Comparison of ENCODE assay signal across 19 cellular contexts in genomic region chr2:8028981-8029380, GRCh38.
DNase-seq lines count a peak whose midpoint lies in the region; ATAC-seq lines count a peak whose summit lies in the region.
"Had no signal": no experiment of that assay in that cellular context is flagged by ENCODE, and none has a peak within 500 bp of the region (broad histone marks: within the 10 kb centered on the region; RNA-seq: fewer than 3 reads in every experiment).

No MANE protein-coding gene starts in this region.

- intact Hi-C loops in activated CD4-positive, alpha-beta T cell treated with anti-CD3 and anti-CD28 coated beads, Interleukin-2, amount 10 ng/mL, durations not matched to agents 24 days and 14 days (cut with micrococcal nuclease), result no loop called here

- no peaks in the 10 kb centered on the region for H3K9me3 Mint-ChIP-seq in activated CD8-positive, alpha-beta memory T cell treated with anti-CD3 and anti-CD28 coated beads, Interleukin-2, amount 10 ng/mL, durations not matched to agents 7 days and 5 days (ENCODE audit: low read depth)
- H3K9me3 Mint-ChIP-seq in stimulated activated effector memory CD8-positive, alpha-beta T cell treated with anti-CD3 and anti-CD28 coated beads, Interleukin-12 subunit alpha, Interleukin-12 subunit beta, amount 100 ng/mL, for 72 hours, result no peaks in the 10 kb centered on the region
- no peaks in the 10 kb centered on the region for H3K9me3 Mint-ChIP-seq in activated CD4-positive, alpha-beta T cell treated with anti-CD3 and anti-CD28 coated beads, Interleukin-2, amount 10 ng/mL, durations not matched to agents 24 days and 14 days

- no peak overlapping the region for H3K27ac Mint-ChIP-seq in activated CD8-positive, alpha-beta memory T cell treated with anti-CD3 and anti-CD28 coated beads, Interleukin-2, amount 10 ng/mL, durations not matched to agents 7 days and 5 days
- peak overlapping the region; percentile 4 for H3K27ac Mint-ChIP-seq in stimulated activated effector memory CD8-positive, alpha-beta T cell treated with anti-CD3 and anti-CD28 coated beads, Interleukin-12 subunit alpha, Interleukin-12 subunit beta, amount 100 ng/mL, for 72 hours
- no peak overlapping the region for H3K27ac Mint-ChIP-seq in activated CD4-positive, alpha-beta T cell treated with anti-CD3 and anti-CD28 coated beads, Interleukin-2, amount 10 ng/mL, durations not matched to agents 24 days and 14 days
- H3K27ac Mint-ChIP-seq: GM23338 had no signal

- peaks cover 2% of the 10 kb centered on the region for H3K36me3 Mint-ChIP-seq in activated CD8-positive, alpha-beta memory T cell treated with anti-CD3 and anti-CD28 coated beads, Interleukin-2, amount 10 ng/mL, durations not matched to agents 7 days and 5 days
- H3K36me3 Mint-ChIP-seq in stimulated activated effector memory CD8-positive, alpha-beta T cell treated with anti-CD3 and anti-CD28 coated beads, Interleukin-12 subunit alpha, Interleukin-12 subunit beta, amount 100 ng/mL, for 72 hours, result no peaks in the 10 kb centered on the region
- no peaks in the 10 kb centered on the region for H3K36me3 Mint-ChIP-seq in activated CD4-positive, alpha-beta T cell treated with anti-CD3 and anti-CD28 coated beads, Interleukin-2, amount 10 ng/mL, durations not matched to agents 24 days and 14 days (ENCODE audit: low read depth)

- no peak overlapping the region for H3K4me3 Mint-ChIP-seq in activated CD8-positive, alpha-beta memory T cell treated with anti-CD3 and anti-CD28 coated beads, Interleukin-2, amount 10 ng/mL, durations not matched to agents 7 days and 5 days
- H3K4me3 Mint-ChIP-seq in stimulated activated effector memory CD8-positive, alpha-beta T cell treated with anti-CD3 and anti-CD28 coated beads, Interleukin-12 subunit alpha, Interleukin-12 subunit beta, amount 100 ng/mL, for 72 hours, result no peak overlapping the region
- no peak overlapping the region for H3K4me3 Mint-ChIP-seq in activated CD4-positive, alpha-beta T cell treated with anti-CD3 and anti-CD28 coated beads, Interleukin-2, amount 10 ng/mL, durations not matched to agents 24 days and 14 days
- H3K4me3 Mint-ChIP-seq: GM23338 had no signal

- CTCF ChIA-PET in activated CD8-positive, alpha-beta memory T cell treated with anti-CD3 and anti-CD28 coated beads, Interleukin-2, amount 10 ng/mL, durations not matched to agents 7 days and 5 days (lab: Charles Lee), result no interaction called here

- no peaks in the 10 kb centered on the region for H3K27me3 Mint-ChIP-seq in activated CD8-positive, alpha-beta memory T cell treated with anti-CD3 and anti-CD28 coated beads, Interleukin-2, amount 10 ng/mL, durations not matched to agents 7 days and 5 days
- no peaks in the 10 kb centered on the region for H3K27me3 Mint-ChIP-seq in activated CD4-positive, alpha-beta T cell treated with anti-CD3 and anti-CD28 coated beads, Interleukin-2, amount 10 ng/mL, durations not matched to agents 24 days and 14 days

- H3K4me1 Mint-ChIP-seq in activated CD8-positive, alpha-beta memory T cell treated with anti-CD3 and anti-CD28 coated beads, Interleukin-2, amount 10 ng/mL, durations not matched to agents 7 days and 5 days, result peaks cover 9% of the 10 kb centered on the region
- H3K4me1 Mint-ChIP-seq in stimulated activated effector memory CD8-positive, alpha-beta T cell treated with anti-CD3 and anti-CD28 coated beads, Interleukin-12 subunit alpha, Interleukin-12 subunit beta, amount 100 ng/mL, for 72 hours, result peaks cover 29% of the 10 kb centered on the region
- H3K4me1 Mint-ChIP-seq in activated CD4-positive, alpha-beta T cell treated with anti-CD3 and anti-CD28 coated beads, Interleukin-2, amount 10 ng/mL, durations not matched to agents 24 days and 14 days, result peaks cover 5% of the 10 kb centered on the region
- H3K4me1 Mint-ChIP-seq: GM23338 had no signal

- no peak for ATAC-seq in activated CD8-positive, alpha-beta memory T cell treated with anti-CD3 and anti-CD28 coated beads, Interleukin-2, amount 10 ng/mL, durations not matched to agents 7 days and 5 days
- no peak for ATAC-seq in stimulated activated effector memory CD8-positive, alpha-beta T cell treated with anti-CD3 and anti-CD28 coated beads, Interleukin-12 subunit alpha, Interleukin-12 subunit beta, amount 100 ng/mL, for 72 hours
- ATAC-seq: GM12878, GM23338, K562 had no signal

- peak; percentile 37 for DNase-seq in activated CD8-positive, alpha-beta memory T cell treated with anti-CD3 and anti-CD28 coated beads for 24 hours
- no peak for DNase-seq in activated CD8-positive, alpha-beta memory T cell treated with anti-CD3 and anti-CD28 coated beads, Interleukin-2, amount 10 ng/mL, durations not matched to agents 7 days and 5 days
- DNase-seq in NCI-H2029 treated with DMSO at 0.1 percent for 48 hours (lab: John Stamatoyannopoulos, UW) (peak; percentile 52), NCI-H82 treated with DMSO at 0.1 percent for 48 hours (lab: John Stamatoyannopoulos, UW; ENCODE audit: unreplicated experiment) (peak; percentile 12), NCI-H128 (lab: John Stamatoyannopoulos, UW; ENCODE audit: unreplicated experiment) (no peak)
- DNase-seq in stimulated activated effector memory CD8-positive, alpha-beta T cell treated with anti-CD3 and anti-CD28 coated beads, Interleukin-12 subunit alpha, Interleukin-12 subunit beta, amount 100 ng/mL, for 72 hours (ENCODE audit: low spot score in 2 of 2), result no peak
- no peak for DNase-seq in activated CD4-positive, alpha-beta T cell treated with anti-CD3 and anti-CD28 coated beads, Interleukin-2, amount 10 ng/mL, durations not matched to agents 24 days and 14 days
- DNase-seq: BE2C, DMS79 treated with DMSO at 0.1 percent for 48 hours, MG63, NCI-H1048, NCI-H146, NCI-H2171, NCI-H69, SIG-M5, SK-N-SH had no signal

Comparison
In these comparisons a context has a peak if more than half of its experiments do, and no peak if none do; other contexts are left out.
1. DNase-seq: peak in activated CD8-positive, alpha-beta memory T cell treated with anti-CD3 and anti-CD28 coated beads for 24 hours (single experiment), NCI-H2029 treated with DMSO at 0.1 percent for 48 hours (single experiment) and NCI-H82 treated with DMSO at 0.1 percent for 48 hours (single experiment); none in activated CD8-positive, alpha-beta memory T cell treated with anti-CD3 and anti-CD28 coated beads, Interleukin-2, amount 10 ng/mL, durations not matched to agents 7 days and 5 days (single experiment), stimulated activated effector memory CD8-positive, alpha-beta T cell treated with anti-CD3 and anti-CD28 coated beads, Interleukin-12 subunit alpha, Interleukin-12 subunit beta, amount 100 ng/mL, for 72 hours (0 of 2), NCI-H128 (single experiment) and activated CD4-positive, alpha-beta T cell treated with anti-CD3 and anti-CD28 coated beads, Interleukin-2, amount 10 ng/mL, durations not matched to agents 24 days and 14 days (single experiment).